Comparison of ENCODE assay signal across 8 cellular contexts in genomic region chr15:58065445-58066041, GRCh38. TPM values are rescaled to one million over a fixed set of nuclear protein-coding genes. Genes with fewer than 3 reads are reported as not detected.
A peak's percentile ranks its signal among the peaks of the same experiment; 100 is the strongest.
DNase-seq lines count a peak whose midpoint lies in the region; ATAC-seq and TF ChIP-seq lines count a peak whose summit lies in the region.

Gene ALDH1A2 (minus strand): TSS chr15:58065711. CDS start chr15:58065650, 61 bp downstream.

- H3K27ac ChIP-seq in osteoblast (ENCODE audit: low read depth, low read length) = no peak within 1 kb of the TSS
- no peak within 1 kb of the TSS for H3K27ac ChIP-seq in Karpas-422 (ENCODE audit: low read length)

- H3K9me2 ChIP-seq in Karpas-422 (replicated peaks; ENCODE audit: insufficient read depth, low read length) = no peaks in the 10 kb centered on the region

- peaks cover 91% of the 10 kb centered on the region for H3K27me3 ChIP-seq in osteoblast (ENCODE audit: insufficient read depth, low read length)
- H3K27me3 ChIP-seq in Karpas-422 (ENCODE audit: low read length) = no peaks in the 10 kb centered on the region

- no peak within 1 kb of the TSS for H3K9ac ChIP-seq in Karpas-422 (ENCODE audit: low read length)

- H3K4me2 ChIP-seq in osteoblast (ENCODE audit: insufficient read depth, low read length) (peak within 1 kb of the TSS; percentile 50), Karpas-422 (ENCODE audit: low read depth, low read length, poor library complexity, severe bottlenecking) (no peak within 1 kb of the TSS)

- peak within 1 kb of the TSS; percentile 21 for H3K4me3 ChIP-seq in GM08714 (ENCODE audit: low read length)
- H3K4me3 ChIP-seq in osteoblast (ENCODE audit: insufficient read depth, low read length) = peak within 1 kb of the TSS; percentile 39
- H3K4me3 ChIP-seq in Karpas-422 (ENCODE audit: low read length) = no peak within 1 kb of the TSS

- peak; percentile 73 for ATAC-seq in Right ventricle myocardium inferior
- ATAC-seq in GM21786 (IDR thresholded peaks at IDR 0.05; ENCODE audit: unreplicated experiment) = no peak

- TF ChIP-seq CTCF in osteoblast (IDR thresholded peaks at IDR 0.05; ENCODE audit: extremely low read depth, low read depth, low read length) = no peak

- intact Hi-C loops in Right ventricle myocardium inferior (cut with DNase I) = loop anchor here (2.0 to 10.0 kb wide), 4 partner anchors 143 to 503 kb away; no protein-coding TSS in a partner anchor

- no peaks in the 10 kb centered on the region for H4K20me1 ChIP-seq in osteoblast (ENCODE audit: insufficient read depth, low read length)
- H4K20me1 ChIP-seq in Karpas-422 (ENCODE audit: insufficient read depth, low read depth, low read length) = no peaks in the 10 kb centered on the region

- H2AFZ ChIP-seq in osteoblast (ENCODE audit: low read length) (no peak within 1 kb of the TSS), Karpas-422 (ENCODE audit: low read length) (no peak within 1 kb of the TSS)

- peak; percentile 12 for DNase-seq in activated CD8-positive, alpha-beta memory T cell treated with anti-CD3 and anti-CD28 coated beads, Interleukin-2, amount 50 U/mL, for 4 hours
- DNase-seq in Right ventricle myocardium inferior (ENCODE audit: missing footprints) (peak; percentile 78), osteoblast (ENCODE audit: insufficient read length, low spot score, missing footprints) (no peak), NCI-H1694 treated with DMSO at 0.1 percent for 48 hours (lab: John Stamatoyannopoulos, UW) (no peak), NOMO-1 treated with DMSO at 0.1 percent for 48 hours (lab: John Stamatoyannopoulos, UW; ENCODE audit: unreplicated experiment) (no peak), Karpas-422 (no peak)

- H3K36me3 ChIP-seq in osteoblast (ENCODE audit: insufficient read depth, low read length) (no peaks in the 10 kb centered on the region), Karpas-422 (ENCODE audit: insufficient read depth, low read length) (no peaks in the 10 kb centered on the region)

- no peaks in the 10 kb centered on the region for H3K4me1 ChIP-seq in osteoblast (ENCODE audit: insufficient read depth, low read length)
- H3K4me1 ChIP-seq in Karpas-422 (ENCODE audit: low read length) = no peaks in the 10 kb centered on the region

- no peaks in the 10 kb centered on the region for H3K79me2 ChIP-seq in osteoblast (ENCODE audit: insufficient read depth, low read length)
- no peaks in the 10 kb centered on the region for H3K79me2 ChIP-seq in Karpas-422 (ENCODE audit: low read length)

- H3K9me3 ChIP-seq in osteoblast (ENCODE audit: low read depth, low read length) (no peaks in the 10 kb centered on the region), Karpas-422 (ENCODE audit: low read length) (no peaks in the 10 kb centered on the region)

RNA-seq across cellular contexts. Expression of gene ALDH1A2, which starts in this region (rescaled TPM):
- 14.2 TPM for total RNA-seq in Right ventricle myocardium inferior
- 0.88 and 1.1 TPM in 2 replicates for total RNA-seq in osteoblast
- not detected in 2 replicates for total RNA-seq in Karpas-422 (2014; rRNA removed; shearing (Covaris generic); ENCODE audit: low replicate concordance)

Comparison
In these comparisons a context has a peak if more than half of its experiments do, and no peak if none do; other contexts are left out.
1. DNase-seq: peak in activated CD8-positive, alpha-beta memory T cell treated with anti-CD3 and anti-CD28 coated beads, Interleukin-2, amount 50 U/mL, for 4 hours (single experiment) and Right ventricle myocardium inferior (single experiment); none in osteoblast (single experiment), NCI-H1694 treated with DMSO at 0.1 percent for 48 hours (single experiment), NOMO-1 treated with DMSO at 0.1 percent for 48 hours (single experiment) and Karpas-422 (single experiment).